In genomic region chr15:92392966-92393286, GRCh38 we compare ENCODE assay signal across 1 cellular context.
TF ChIP-seq lines count a peak whose summit lies in the region.

No MANE protein-coding gene starts in this region.

TF ChIP-seq in HepG2, 621 proteins besides CTCF, POLR2A, EP300 and RAD21:
- TF ChIP-seq TARDBP (CRISPR knock-in tag; IDR thresholded peaks at IDR 0.05) = no peak
- TF ChIP-seq TOPORS (CRISPR knock-in tag; IDR thresholded peaks at IDR 0.05) = no peak
- TF ChIP-seq NFIC (IDR thresholded peaks at IDR 0.05; ENCODE audit: low read length) = no peak
- TF ChIP-seq ZNF18 (CRISPR knock-in tag; IDR thresholded peaks at IDR 0.05; ENCODE audit: insufficient replicate concordance) = no peak
